In the genomic region with DNA sequence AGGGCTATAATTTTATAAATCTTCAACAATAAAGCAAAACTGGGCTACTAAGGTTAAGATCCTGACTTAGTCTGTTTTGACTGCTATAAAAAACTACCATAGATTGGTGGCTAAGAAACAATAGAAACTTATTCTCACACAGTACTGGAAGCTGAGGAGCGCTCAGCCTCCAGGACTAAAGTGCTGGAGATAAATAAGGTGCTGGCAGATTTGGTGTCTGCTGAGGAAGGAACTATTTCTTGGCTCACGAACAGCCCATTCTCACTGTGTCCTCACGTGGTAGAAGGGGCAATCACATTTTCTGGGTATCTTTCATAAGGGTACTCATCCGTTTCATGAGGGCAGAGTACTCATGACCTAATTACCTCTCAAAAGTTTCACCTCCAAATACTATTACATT, we compare ENCODE assay signal across 32 cellular contexts.
"Had no signal": no experiment of that assay in that cellular context is flagged by ENCODE, and none has a peak within 500 bp of the region (broad histone marks: within the 10 kb centered on the region; RNA-seq: fewer than 3 reads in every experiment).

No MANE protein-coding gene starts in this region.

- DNase-seq: activated B cell treated with CpG ODN at 0.5 μM for 24 hours; activated CD4-positive, alpha-beta memory T cell treated with anti-CD3 and anti-CD28 coated beads for 36 hours; activated CD4-positive, alpha-beta T cell treated with anti-CD3 and anti-CD28 coated beads for 4 hours; activated CD4-positive, alpha-beta T cell treated with anti-CD3 and anti-CD28 coated beads, Interleukin-2, amount 10 ng/mL, durations not matched to agents 24 days and 14 days; activated CD4-positive, alpha-beta T cell treated with anti-CD3 and anti-CD28 coated beads, Interleukin-2, amount 50 U/mL, for 1 hour; activated CD4-positive, alpha-beta T cell treated with anti-CD3 and anti-CD28 coated beads, Interleukin-2, amount 50 U/mL, for 4 hours; activated CD4-positive, CD25-positive, alpha-beta regulatory T cell treated with anti-CD3 and anti-CD28 coated beads, Interleukin-2, amount 50 U/mL, for 72 hours; activated CD8-positive, alpha-beta memory T cell treated with anti-CD3 and anti-CD28 coated beads, Interleukin-2, amount 50 U/mL, for 4 hours; activated CD8-positive, alpha-beta T cell treated with anti-CD3 and anti-CD28 coated beads for 36 hours; activated effector memory CD4-positive, alpha-beta T cell treated with anti-CD3 and anti-CD28 coated beads, Interleukin-2, amount 50 U/mL, for 16 hours; activated gamma-delta T cell treated with Interleukin-2 at 50 U/mL for 16 hours; activated naive CD4-positive, alpha-beta T cell; activated naive CD4-positive, alpha-beta T cell treated with anti-CD3 and anti-CD28 coated beads for 36 hours; activated naive CD4-positive, alpha-beta T cell treated with anti-CD3 and anti-CD28 coated beads, Interleukin-2, amount 50 U/mL, for 16 hours; activated naive CD8-positive, alpha-beta T cell treated with anti-CD3 and anti-CD28 coated beads for 36 hours; activated T-cell treated with anti-CD3 and anti-CD28 coated beads for 4 hours; activated T-cell treated with anti-CD3 and anti-CD28 coated beads, Interleukin-2, amount 50 U/mL, for 1 hour; activated T-cell treated with anti-CD3 and anti-CD28 coated beads, Interleukin-2, amount 50 U/mL, for 4 hours; activated T-cell treated with anti-CD3 and anti-CD28 coated beads, Interleukin-2, amount 50 U/mL, for 72 hours; adrenal gland; amygdala; anterior cingulate cortex; caudate nucleus; cerebellar nuclear complex; T-cell; T-helper 17 cell had no signal

- ATAC-seq: activated CD8-positive, alpha-beta T cell treated with anti-CD3 and anti-CD28 coated beads for 36 hours; activated naive CD4-positive, alpha-beta T cell treated with anti-CD3 and anti-CD28 coated beads, Interleukin-2, amount 50 U/mL, for 72 hours; activated T-cell treated with anti-CD3 and anti-CD28 coated beads, Interleukin-2, amount 50 U/mL, for 4 hours; activated T-cell treated with anti-CD3 and anti-CD28 coated beads, Interleukin-2, amount 50 U/mL, for 72 hours; activated T-helper 17 cell treated with anti-CD3 and anti-CD28 coated beads, Interleukin-2, amount 50 U/mL, for 72 hours; T-cell; T-helper 17 cell had no signal

- H3K9me3 ChIP-seq: adrenal gland had no signal

- H3K27ac ChIP-seq: adrenal gland, ascending aorta, VCaP had no signal

- H3K36me3 ChIP-seq: adrenal gland, ascending aorta had no signal

- H3K4me3 ChIP-seq: adrenal gland, ascending aorta had no signal

- FAIRE-seq: bronchial epithelial cell, TTC549 had no signal

- H3K4me1 ChIP-seq: adrenal gland, ascending aorta had no signal

- H3K27me3 ChIP-seq: adrenal gland, ascending aorta had no signal
